ENCODE assay signal across 21 cellular contexts in the genomic region with DNA sequence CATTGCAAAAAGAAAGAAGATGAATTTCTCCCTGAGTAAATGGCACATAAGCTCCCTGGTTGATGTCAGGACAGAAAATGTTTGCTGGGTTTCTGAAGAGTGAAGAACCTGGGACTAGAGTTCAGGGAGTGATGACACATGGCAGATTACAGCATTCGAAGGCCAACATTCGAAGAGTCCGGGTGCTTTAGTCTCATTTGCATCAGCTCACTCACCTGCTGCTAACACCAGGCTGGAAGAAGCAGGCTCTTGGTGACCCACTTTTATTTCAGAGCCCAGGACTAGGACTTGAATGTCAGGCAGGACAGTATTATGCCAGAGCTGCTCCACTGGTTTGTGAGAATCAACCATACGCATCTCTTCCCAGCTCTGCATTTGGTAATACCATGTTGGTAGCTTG.
"Had no signal": no experiment of that assay in that cellular context is flagged by ENCODE, and none has a peak within 500 bp of the region (broad histone marks: within the 10 kb centered on the region; RNA-seq: fewer than 3 reads in every experiment).

No MANE protein-coding gene starts in this region.

- H2AFZ ChIP-seq: parathyroid adenoma had no signal

- H3K4me3 Mint-ChIP-seq: activated CD4-positive, alpha-beta memory T cell treated with anti-CD3 and anti-CD28 coated beads, Interleukin-2, amount 10 ng/mL, durations not matched to agents 7 days and 5 days; activated CD8-positive, alpha-beta memory T cell treated with anti-CD3 and anti-CD28 coated beads, Interleukin-2, amount 10 ng/mL, durations not matched to agents 7 days and 5 days; activated naive CD8-positive, alpha-beta T cell treated with anti-CD3 and anti-CD28 coated beads for 36 hours; activated T-helper 17 cell treated with anti-CD3 and anti-CD28 coated beads, Interleukin-2, amount 50 U/mL, for 72 hours; naive B cell; stimulated activated effector memory CD8-positive, alpha-beta T cell treated with anti-CD3 and anti-CD28 coated beads, Interleukin-12 subunit alpha, Interleukin-12 subunit beta, amount 100 ng/mL, for 72 hours; T-helper 2 cell treated with Interferon-gamma antibody and Interleukin-4, amounts not matched to agents 5 μg/mL and 100 μg/mL, for 36 hours; type B pancreatic cell had no signal

- H3K27ac Mint-ChIP-seq: activated CD4-positive, alpha-beta memory T cell treated with anti-CD3 and anti-CD28 coated beads, Interleukin-2, amount 10 ng/mL, durations not matched to agents 7 days and 5 days; activated CD8-positive, alpha-beta memory T cell treated with anti-CD3 and anti-CD28 coated beads, Interleukin-2, amount 10 ng/mL, durations not matched to agents 7 days and 5 days; activated naive CD8-positive, alpha-beta T cell treated with anti-CD3 and anti-CD28 coated beads for 36 hours; activated T-helper 17 cell treated with anti-CD3 and anti-CD28 coated beads, Interleukin-2, amount 50 U/mL, for 72 hours; naive B cell; stimulated activated effector memory CD8-positive, alpha-beta T cell treated with anti-CD3 and anti-CD28 coated beads, Interleukin-12 subunit alpha, Interleukin-12 subunit beta, amount 100 ng/mL, for 72 hours; T-helper 2 cell treated with Interferon-gamma antibody and Interleukin-4, amounts not matched to agents 5 μg/mL and 100 μg/mL, for 36 hours had no signal

- H3K36me3 ChIP-seq: cardiac muscle cell, sigmoid colon, stomach had no signal

- H3K36me3 Mint-ChIP-seq: activated CD8-positive, alpha-beta memory T cell treated with anti-CD3 and anti-CD28 coated beads, Interleukin-2, amount 10 ng/mL, durations not matched to agents 7 days and 5 days; activated naive CD8-positive, alpha-beta T cell treated with anti-CD3 and anti-CD28 coated beads for 36 hours; naive B cell; stimulated activated effector memory CD8-positive, alpha-beta T cell treated with anti-CD3 and anti-CD28 coated beads, Interleukin-12 subunit alpha, Interleukin-12 subunit beta, amount 100 ng/mL, for 72 hours had no signal

- H3K4me1 ChIP-seq: parathyroid adenoma, testis had no signal

- H3K4me1 Mint-ChIP-seq: activated CD4-positive, alpha-beta memory T cell treated with anti-CD3 and anti-CD28 coated beads, Interleukin-2, amount 10 ng/mL, durations not matched to agents 7 days and 5 days; activated CD8-positive, alpha-beta memory T cell treated with anti-CD3 and anti-CD28 coated beads, Interleukin-2, amount 10 ng/mL, durations not matched to agents 7 days and 5 days; activated naive CD8-positive, alpha-beta T cell treated with anti-CD3 and anti-CD28 coated beads for 36 hours; activated T-helper 17 cell treated with anti-CD3 and anti-CD28 coated beads, Interleukin-2, amount 50 U/mL, for 72 hours; naive B cell; stimulated activated effector memory CD8-positive, alpha-beta T cell treated with anti-CD3 and anti-CD28 coated beads, Interleukin-12 subunit alpha, Interleukin-12 subunit beta, amount 100 ng/mL, for 72 hours had no signal

- DNase-seq: activated CD4-positive, alpha-beta memory T cell treated with anti-CD3 and anti-CD28 coated beads, Interleukin-2, amount 10 ng/mL, durations not matched to agents 7 days and 5 days; activated CD4-positive, alpha-beta T cell treated with anti-CD3 and anti-CD28 coated beads for 48 hours; activated CD4-positive, CD25-positive, alpha-beta regulatory T cell; activated CD8-positive, alpha-beta memory T cell treated with anti-CD3 and anti-CD28 coated beads, Interleukin-2, amount 10 ng/mL, durations not matched to agents 7 days and 5 days; activated naive CD4-positive, alpha-beta T cell; activated naive CD8-positive, alpha-beta T cell treated with anti-CD3 and anti-CD28 coated beads for 36 hours; amniotic stem cell; hippocampal formation; islet precursor cell; mammary epithelial cell; naive B cell; sigmoid colon; stimulated activated CD4-positive, alpha-beta T cell treated with anti-CD3 and anti-CD28 coated beads, Interleukin-4, amount 100 ng/mL, for 24 hours; stomach; testis had no signal

- H3K9me3 ChIP-seq: sigmoid colon, stomach, testis had no signal

- H3K27me3 ChIP-seq: cardiac muscle cell, sigmoid colon, stomach, testis had no signal

- ATAC-seq: activated CD8-positive, alpha-beta memory T cell treated with anti-CD3 and anti-CD28 coated beads, Interleukin-2, amount 10 ng/mL, durations not matched to agents 7 days and 5 days; activated T-helper 17 cell treated with anti-CD3 and anti-CD28 coated beads, Interleukin-2, amount 50 U/mL, for 72 hours; stimulated activated effector memory CD8-positive, alpha-beta T cell treated with anti-CD3 and anti-CD28 coated beads, Interleukin-12 subunit alpha, Interleukin-12 subunit beta, amount 100 ng/mL, for 72 hours had no signal

- H3K9ac ChIP-seq: parathyroid adenoma had no signal

- H3K9me3 Mint-ChIP-seq: activated CD4-positive, alpha-beta memory T cell treated with anti-CD3 and anti-CD28 coated beads, Interleukin-2, amount 10 ng/mL, durations not matched to agents 7 days and 5 days; activated naive CD8-positive, alpha-beta T cell treated with anti-CD3 and anti-CD28 coated beads for 36 hours; activated T-helper 17 cell treated with anti-CD3 and anti-CD28 coated beads, Interleukin-2, amount 50 U/mL, for 72 hours; stimulated activated effector memory CD8-positive, alpha-beta T cell treated with anti-CD3 and anti-CD28 coated beads, Interleukin-12 subunit alpha, Interleukin-12 subunit beta, amount 100 ng/mL, for 72 hours; T-helper 2 cell treated with Interferon-gamma antibody and Interleukin-4, amounts not matched to agents 5 μg/mL and 100 μg/mL, for 36 hours; type B pancreatic cell had no signal

- H3K27ac ChIP-seq: cardiac muscle cell, parathyroid adenoma, sigmoid colon, stomach, testis had no signal

- H3K79me2 ChIP-seq: parathyroid adenoma had no signal

- H3K4me3 ChIP-seq: cardiac muscle cell, sigmoid colon, stomach, testis had no signal
